In the genomic region with DNA sequence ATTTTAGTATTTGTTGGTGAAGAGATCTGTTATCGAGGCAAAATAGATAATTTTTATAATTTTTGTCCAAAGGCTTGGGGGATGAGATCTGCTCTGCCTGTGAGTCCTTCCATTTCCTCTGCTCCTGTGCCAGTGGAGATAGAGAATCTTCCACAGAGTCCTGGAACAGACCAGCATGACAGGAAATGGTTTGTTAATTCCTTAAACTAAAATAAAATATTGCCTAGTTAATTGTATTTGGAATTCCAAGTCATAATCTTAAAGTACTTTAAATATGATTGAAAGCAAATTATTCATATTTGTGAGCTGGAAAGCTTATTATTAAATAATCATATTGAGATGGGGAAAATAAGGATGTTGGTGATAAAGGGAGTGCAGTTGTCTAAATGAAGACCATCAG, we compare ENCODE assay signal across 24 cellular contexts.
DNase-seq lines count a peak whose midpoint lies in the region; ATAC-seq, FAIRE-seq and TF ChIP-seq lines count a peak whose summit lies in the region.
"Had no signal": no experiment of that assay in that cellular context is flagged by ENCODE, and none has a peak within 500 bp of the region (broad histone marks: within the 10 kb centered on the region; RNA-seq: fewer than 3 reads in every experiment).

No MANE protein-coding gene starts in this region.

- H3K9me2 ChIP-seq in Loucy (replicated peaks; ENCODE audit: low read depth, low read length), result no peaks in the 10 kb centered on the region

- H3K4me3 Mint-ChIP-seq in endothelial cell (ENCODE audit: unreplicated experiment), result no peak overlapping the region
- H3K4me3 Mint-ChIP-seq: B cell; CD14-positive monocyte; CD4-positive, alpha-beta memory T cell; CD4-positive, CD25-positive, alpha-beta regulatory T cell; CD8-positive, alpha-beta memory T cell had no signal

- H3K27me3 Mint-ChIP-seq in endothelial cell (ENCODE audit: unreplicated experiment), result no peaks in the 10 kb centered on the region
- H3K27me3 Mint-ChIP-seq: B cell; CD4-positive, alpha-beta memory T cell; CD4-positive, CD25-positive, alpha-beta regulatory T cell; CD8-positive, alpha-beta memory T cell had no signal

- H3K4me2 ChIP-seq in Loucy (ENCODE audit: low read depth, low read length, poor library complexity, severe bottlenecking), result peak overlapping the region; percentile 3
- H3K4me2 ChIP-seq: BLaER1 had no signal

- H3K27me3 ChIP-seq in BE2C (no peaks in the 10 kb centered on the region), Loucy (ENCODE audit: insufficient read depth, low read length, poor library complexity, severe bottlenecking) (no peaks in the 10 kb centered on the region)
- H3K27me3 ChIP-seq: BLaER1 had no signal

- H3K9ac ChIP-seq in Loucy (ENCODE audit: low read depth, low read length, poor library complexity, severe bottlenecking), result no peak overlapping the region
- H3K9ac ChIP-seq: BLaER1 had no signal

- no peaks in the 10 kb centered on the region for H4K20me1 ChIP-seq in Loucy (ENCODE audit: insufficient read depth, low read length, poor library complexity, severe bottlenecking)
- H4K20me1 ChIP-seq: BLaER1 had no signal

- H3K9me3 ChIP-seq in BE2C, result no peaks in the 10 kb centered on the region
- no peaks in the 10 kb centered on the region for H3K9me3 ChIP-seq in Loucy (ENCODE audit: insufficient read depth, low read depth, low read length)
- H3K9me3 ChIP-seq: BLaER1 had no signal

- ATAC-seq in SK-N-SH treated with all-trans-retinoic acid at 6 μM for 48 hours, result peak; percentile 86
- ATAC-seq: GM12878 had no signal

- no peak overlapping the region for H2AFZ ChIP-seq in Loucy (ENCODE audit: low read length)

- no peaks in the 10 kb centered on the region for H3F3A ChIP-seq in Loucy (ENCODE audit: low read depth)

- peak overlapping the region; percentile 21 for H3K27ac Mint-ChIP-seq in endothelial cell (ENCODE audit: unreplicated experiment)
- H3K27ac Mint-ChIP-seq: B cell; CD14-positive monocyte; CD4-positive, alpha-beta memory T cell; CD4-positive, CD25-positive, alpha-beta regulatory T cell had no signal

- peaks cover 23% of the 10 kb centered on the region for H3K36me3 Mint-ChIP-seq in endothelial cell (ENCODE audit: low read depth, unreplicated experiment)

- peaks cover 6% of the 10 kb centered on the region for H3K4me1 Mint-ChIP-seq in endothelial cell (ENCODE audit: unreplicated experiment)
- H3K4me1 Mint-ChIP-seq: B cell; CD14-positive monocyte; CD4-positive, alpha-beta memory T cell; CD8-positive, alpha-beta memory T cell had no signal

- DNase-seq in BE2C (peak; percentile 35), endothelial cell (ENCODE audit: low spot score) (no peak), D721Med (ENCODE audit: insufficient read length, low spot score) (no peak), kidney tubule cell (ENCODE audit: low spot score) (no peak), foreskin melanocyte (no peak)
- no peak for DNase-seq in stimulated activated CD4-positive, alpha-beta T cell treated with anti-CD3 and anti-CD28 coated beads, Interleukin-15, amount 100 ng/mL, for 24 hours
- DNase-seq: 8988T; AML-193; C1 segment of cervical spinal cord; CD4-positive, alpha-beta memory T cell; CD4-positive, CD25-positive, alpha-beta regulatory T cell; CD8-positive, alpha-beta memory T cell; COR-L47; DMS79 treated with DMSO at 0.1 percent for 48 hours; EL; GDM1 had no signal

- H3K4me1 ChIP-seq in BE2C (peaks cover 20% of the 10 kb centered on the region), Loucy (ENCODE audit: insufficient read depth, low read length, poor library complexity, severe bottlenecking) (peaks cover 8% of the 10 kb centered on the region)
- H3K4me1 ChIP-seq: BLaER1 had no signal

- TF ChIP-seq CTCF in BE2C (IDR thresholded peaks at IDR 0.05; ENCODE audit: low read depth, low read length) (no peak), Loucy (conservative IDR thresholded peaks at IDR 0.05; ENCODE audit: low read length) (no peak), endothelial cell (IDR thresholded peaks at IDR 0.05; ENCODE audit: unreplicated experiment) (no peak), D721Med (IDR thresholded peaks at IDR 0.05; ENCODE audit: insufficient read depth, missing control alignments) (no peak)

- no peaks in the 10 kb centered on the region for H3K9me3 Mint-ChIP-seq in endothelial cell (ENCODE audit: unreplicated experiment)
- H3K9me3 Mint-ChIP-seq: CD4-positive, alpha-beta memory T cell; CD8-positive, alpha-beta memory T cell had no signal

- FAIRE-seq in D721Med (lab: Jason Lieb, UNC), result no peak
- FAIRE-seq: GM12878, GM12892, GM18507 had no signal

- no peaks in the 10 kb centered on the region for H3K36me3 ChIP-seq in BE2C
- peaks cover 3% of the 10 kb centered on the region; the same call in 1 of the 2 replicates for H3K36me3 ChIP-seq in Loucy (ENCODE audit: insufficient read depth, low read length)

- H3K4me3 ChIP-seq in BE2C (ENCODE audit: low read depth, low read length), result no peak overlapping the region
- H3K4me3 ChIP-seq in Loucy (ENCODE audit: low read length, poor library complexity, severe bottlenecking), result no peak overlapping the region
- H3K4me3 ChIP-seq: BLaER1, GM12878 had no signal

- H3K79me2 ChIP-seq in Loucy (ENCODE audit: insufficient read depth, low read length), result no peaks in the 10 kb centered on the region

TF ChIP-seq in SK-N-SH treated with all-trans-retinoic acid at 6 μM for 48 hours, 23 proteins besides CTCF, POLR2A, EP300 and RAD21 (continues in another document):
- TF ChIP-seq, protein P1, sequence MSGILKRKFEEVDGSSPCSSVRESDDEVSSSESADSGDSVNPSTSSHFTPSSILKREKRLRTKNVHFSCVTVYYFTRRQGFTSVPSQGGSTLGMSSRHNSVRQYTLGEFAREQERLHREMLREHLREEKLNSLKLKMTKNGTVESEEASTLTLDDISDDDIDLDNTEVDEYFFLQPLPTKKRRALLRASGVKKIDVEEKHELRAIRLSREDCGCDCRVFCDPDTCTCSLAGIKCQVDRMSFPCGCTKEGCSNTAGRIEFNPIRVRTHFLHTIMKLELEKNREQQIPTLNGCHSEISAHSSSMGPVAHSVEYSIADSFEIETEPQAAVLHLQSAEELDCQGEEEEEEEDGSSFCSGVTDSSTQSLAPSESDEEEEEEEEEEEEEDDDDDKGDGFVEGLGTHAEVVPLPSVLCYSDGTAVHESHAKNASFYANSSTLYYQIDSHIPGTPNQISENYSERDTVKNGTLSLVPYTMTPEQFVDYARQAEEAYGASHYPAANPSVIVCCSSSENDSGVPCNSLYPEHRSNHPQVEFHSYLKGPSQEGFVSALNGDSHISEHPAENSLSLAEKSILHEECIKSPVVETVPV (CRISPR knock-in tag; IDR thresholded peaks at IDR 0.05), result peak; percentile 74
- TF ChIP-seq ZFP30 (CRISPR knock-in tag; IDR thresholded peaks at IDR 0.05), result no peak
- peak; percentile 89 for TF ChIP-seq TCF4 (CRISPR knock-in tag; IDR thresholded peaks at IDR 0.05; ENCODE audit: borderline replicate concordance)
- no peak for TF ChIP-seq PPARA (CRISPR knock-in tag; IDR thresholded peaks at IDR 0.05; ENCODE audit: borderline replicate concordance)
- TF ChIP-seq ZNF565 (CRISPR knock-in tag; conservative IDR thresholded peaks at IDR 0.05; ENCODE audit: low read depth), result no peak
- TF ChIP-seq CSDC2 (CRISPR knock-in tag; IDR thresholded peaks at IDR 0.05), result no peak
- no peak for TF ChIP-seq RARB (CRISPR knock-in tag; IDR thresholded peaks at IDR 0.05)
- no peak for TF ChIP-seq ARNTL (CRISPR knock-in tag; IDR thresholded peaks at IDR 0.05; ENCODE audit: borderline replicate concordance, low read depth)
- 0 out of 2 replicates have a peak, but pooled peaks have one; percentile 10 for TF ChIP-seq SNAI2 (CRISPR knock-in tag; IDR thresholded peaks at IDR 0.05)
- no peak for TF ChIP-seq TOX (CRISPR knock-in tag; IDR thresholded peaks at IDR 0.05; ENCODE audit: borderline replicate concordance)
- TF ChIP-seq ZNF8 (CRISPR knock-in tag; IDR thresholded peaks at IDR 0.05), result 0 out of 2 replicates have a peak, but pooled peaks have one; percentile 41
- peak; percentile 87; the same call in 1 of the 2 replicates for TF ChIP-seq TSHZ2 (CRISPR knock-in tag; IDR thresholded peaks at IDR 0.05)
- peak; percentile 64 for TF ChIP-seq CREB5 (CRISPR knock-in tag; IDR thresholded peaks at IDR 0.05; ENCODE audit: low read depth)
- peak; percentile 97 for TF ChIP-seq ISL1 (CRISPR knock-in tag; IDR thresholded peaks at IDR 0.05)
